Comparison of ENCODE assay signal across 1 cellular context in the genomic region with DNA sequence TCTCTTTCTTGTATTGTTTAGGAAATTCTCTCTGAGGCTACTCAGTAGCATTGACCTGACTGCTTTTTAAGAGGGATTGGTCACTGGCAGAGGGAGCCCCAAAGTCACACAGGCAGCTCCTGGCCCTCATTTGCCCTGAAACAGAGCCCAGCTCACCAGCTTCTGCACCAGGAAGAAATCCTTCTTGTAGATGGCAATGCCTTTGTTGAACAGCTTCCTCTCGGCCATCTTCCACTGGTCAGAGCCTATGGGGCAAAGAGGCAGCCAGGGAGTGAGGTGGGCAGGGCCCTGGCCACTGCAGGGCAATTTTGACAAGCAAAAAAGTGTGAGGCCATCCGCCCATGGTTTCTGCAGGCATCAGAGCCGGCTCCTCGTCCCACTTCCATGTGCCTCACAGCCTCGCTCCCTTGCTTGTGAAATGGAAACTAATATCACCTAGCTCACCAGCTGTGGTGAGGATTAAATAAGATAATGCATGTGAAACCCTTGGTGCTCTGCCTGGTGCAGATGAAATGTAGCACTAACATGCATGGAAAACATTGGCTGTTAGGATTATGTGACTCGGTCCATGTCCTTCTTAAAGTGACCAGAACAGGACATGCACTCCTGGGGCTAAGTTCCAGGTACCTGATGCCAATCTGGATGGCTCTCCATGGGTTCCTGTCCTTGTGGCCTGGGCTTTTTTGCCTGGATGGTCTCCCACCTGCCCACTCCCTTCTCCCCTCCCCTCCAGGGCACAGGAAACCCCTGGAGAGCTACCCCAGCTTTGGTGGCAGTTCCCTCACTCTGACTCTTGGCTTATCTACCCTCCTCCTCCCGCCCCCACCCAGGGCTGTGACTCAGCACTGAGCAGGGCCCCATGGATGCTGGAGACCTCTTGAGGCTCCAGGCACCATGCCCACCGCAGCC.
TF ChIP-seq lines count a peak whose summit lies in the region.

No MANE protein-coding gene starts in this region.

TF ChIP-seq in K562, 482 proteins besides CTCF, POLR2A, EP300 and RAD21 (continued from another document and continues in another):
- TF ChIP-seq, protein P1, sequence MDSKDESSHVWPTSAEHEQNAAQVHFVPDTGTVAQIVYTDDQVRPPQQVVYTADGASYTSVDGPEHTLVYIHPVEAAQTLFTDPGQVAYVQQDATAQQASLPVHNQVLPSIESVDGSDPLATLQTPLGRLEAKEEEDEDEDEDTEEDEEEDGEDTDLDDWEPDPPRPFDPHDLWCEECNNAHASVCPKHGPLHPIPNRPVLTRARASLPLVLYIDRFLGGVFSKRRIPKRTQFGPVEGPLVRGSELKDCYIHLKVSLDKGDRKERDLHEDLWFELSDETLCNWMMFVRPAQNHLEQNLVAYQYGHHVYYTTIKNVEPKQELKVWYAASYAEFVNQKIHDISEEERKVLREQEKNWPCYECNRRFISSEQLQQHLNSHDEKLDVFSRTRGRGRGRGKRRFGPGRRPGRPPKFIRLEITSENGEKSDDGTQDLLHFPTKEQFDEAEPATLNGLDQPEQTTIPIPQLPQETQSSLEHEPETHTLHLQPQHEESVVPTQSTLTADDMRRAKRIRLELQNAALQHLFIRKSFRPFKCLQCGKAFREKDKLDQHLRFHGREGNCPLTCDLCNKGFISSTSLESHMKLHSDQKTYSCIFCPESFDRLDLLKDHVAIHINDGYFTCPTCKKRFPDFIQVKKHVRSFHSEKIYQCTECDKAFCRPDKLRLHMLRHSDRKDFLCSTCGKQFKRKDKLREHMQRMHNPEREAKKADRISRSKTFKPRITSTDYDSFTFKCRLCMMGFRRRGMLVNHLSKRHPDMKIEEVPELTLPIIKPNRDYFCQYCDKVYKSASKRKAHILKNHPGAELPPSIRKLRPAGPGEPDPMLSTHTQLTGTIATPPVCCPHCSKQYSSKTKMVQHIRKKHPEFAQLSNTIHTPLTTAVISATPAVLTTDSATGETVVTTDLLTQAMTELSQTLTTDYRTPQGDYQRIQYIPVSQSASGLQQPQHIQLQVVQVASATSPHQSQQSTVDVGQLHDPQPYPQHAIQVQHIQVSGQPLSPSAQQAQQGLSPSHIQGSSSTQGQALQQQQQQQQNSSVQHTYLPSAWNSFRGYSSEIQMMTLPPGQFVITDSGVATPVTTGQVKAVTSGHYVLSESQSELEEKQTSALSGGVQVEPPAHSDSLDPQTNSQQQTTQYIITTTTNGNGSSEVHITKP (IDR thresholded peaks at IDR 0.05; ENCODE audit: partially characterized antibody) = peak; percentile 54
- TF ChIP-seq NBN (IDR thresholded peaks at IDR 0.05; ENCODE audit: low read depth) (no peak), CREB1 (IDR thresholded peaks at IDR 0.05) (no peak), CREB1 (CRISPR knock-in tag; IDR thresholded peaks at IDR 0.05) (no peak), ETV5 (CRISPR knock-in tag; IDR thresholded peaks at IDR 0.05; ENCODE audit: low read depth) (no peak), JUN (IDR thresholded peaks at IDR 0.05; ENCODE audit: borderline replicate concordance, low read depth, low read length) (peak; percentile 29; the same call in 1 of the 2 replicates), JUN (CRISPR knock-in tag; IDR thresholded peaks at IDR 0.05; ENCODE audit: borderline replicate concordance) (no peak), NFE2 (IDR thresholded peaks at IDR 0.05; ENCODE audit: low read depth) (peak; percentile 96), NELFE (IDR thresholded peaks at IDR 0.05; ENCODE audit: insufficient read depth, insufficient read length) (no peak), JUND (IDR thresholded peaks at IDR 0.05; ENCODE audit: borderline replicate concordance, low read depth, low read length) (peak; percentile 84), JUND (tag; IDR thresholded peaks at IDR 0.05; ENCODE audit: borderline replicate concordance, low read depth, low read length) (peak; percentile 78; the same call in 1 of the 3 replicates), SMARCA4 (IDR thresholded peaks at IDR 0.05) (peak; percentile 86), PRMT5 (CRISPR knock-in tag; IDR thresholded peaks at IDR 0.05) (no peak), NCOR1 (IDR thresholded peaks at IDR 0.05) (no peak), RBFOX2 (IDR thresholded peaks at IDR 0.05; ENCODE audit: low read depth, low read length) (no peak), MCM3 (IDR thresholded peaks at IDR 0.05) (no peak), YY1 (IDR thresholded peaks at IDR 0.05; ENCODE audit: borderline replicate concordance in 1 of 3, control insufficient read depth in 1 of 3, extremely low read depth in 1 of 3, insufficient read depth in 3 of 3, insufficient read length in 1 of 3, insufficient replicate concordance in 2 of 3, low read depth in 1 of 3, low read length in 2 of 3) (peak in 1 of 3 experiments; percentile 37), MTA1 (IDR thresholded peaks at IDR 0.05; ENCODE audit: borderline replicate concordance) (no peak), TCF7L2 (IDR thresholded peaks at IDR 0.05; ENCODE audit: low read depth, low read length) (no peak), PTRF (tag; IDR thresholded peaks at IDR 0.05) (no peak), CBX5 (IDR thresholded peaks at IDR 0.05; ENCODE audit: borderline replicate concordance, low read depth) (no peak), NR2C1 (IDR thresholded peaks at IDR 0.05) (no peak), NR2C1 (tag; IDR thresholded peaks at IDR 0.05) (no peak), ZNF41 (CRISPR knock-in tag; conservative IDR thresholded peaks at IDR 0.05) (no peak), CBFA2T3 (IDR thresholded peaks at IDR 0.05) (peak; percentile 44), SREBF2 (CRISPR knock-in tag; IDR thresholded peaks at IDR 0.05) (no peak), ZNF324 (CRISPR knock-in tag; IDR thresholded peaks at IDR 0.05) (no peak), MXI1 (IDR thresholded peaks at IDR 0.05; ENCODE audit: low read depth, low read length) (no peak), SPI1 (IDR thresholded peaks at IDR 0.05; ENCODE audit: borderline replicate concordance, low read depth, low read length) (no peak), EGR1 (conservative IDR thresholded peaks at IDR 0.05) (peak; percentile 91), IRF2 (CRISPR knock-in tag; IDR thresholded peaks at IDR 0.05) (no peak), ZNF551 (CRISPR knock-in tag; IDR thresholded peaks at IDR 0.05) (no peak)
- TF ChIP-seq, protein P2, sequence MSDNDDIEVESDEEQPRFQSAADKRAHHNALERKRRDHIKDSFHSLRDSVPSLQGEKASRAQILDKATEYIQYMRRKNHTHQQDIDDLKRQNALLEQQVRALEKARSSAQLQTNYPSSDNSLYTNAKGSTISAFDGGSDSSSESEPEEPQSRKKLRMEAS (CRISPR knock-in tag; IDR thresholded peaks at IDR 0.05) = no peak
- TF ChIP-seq, protein P3, sequence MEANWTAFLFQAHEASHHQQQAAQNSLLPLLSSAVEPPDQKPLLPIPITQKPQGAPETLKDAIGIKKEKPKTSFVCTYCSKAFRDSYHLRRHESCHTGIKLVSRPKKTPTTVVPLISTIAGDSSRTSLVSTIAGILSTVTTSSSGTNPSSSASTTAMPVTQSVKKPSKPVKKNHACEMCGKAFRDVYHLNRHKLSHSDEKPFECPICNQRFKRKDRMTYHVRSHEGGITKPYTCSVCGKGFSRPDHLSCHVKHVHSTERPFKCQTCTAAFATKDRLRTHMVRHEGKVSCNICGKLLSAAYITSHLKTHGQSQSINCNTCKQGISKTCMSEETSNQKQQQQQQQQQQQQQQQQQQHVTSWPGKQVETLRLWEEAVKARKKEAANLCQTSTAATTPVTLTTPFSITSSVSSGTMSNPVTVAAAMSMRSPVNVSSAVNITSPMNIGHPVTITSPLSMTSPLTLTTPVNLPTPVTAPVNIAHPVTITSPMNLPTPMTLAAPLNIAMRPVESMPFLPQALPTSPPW (CRISPR knock-in tag; IDR thresholded peaks at IDR 0.05) = peak; percentile 79
- TF ChIP-seq, protein P4, sequence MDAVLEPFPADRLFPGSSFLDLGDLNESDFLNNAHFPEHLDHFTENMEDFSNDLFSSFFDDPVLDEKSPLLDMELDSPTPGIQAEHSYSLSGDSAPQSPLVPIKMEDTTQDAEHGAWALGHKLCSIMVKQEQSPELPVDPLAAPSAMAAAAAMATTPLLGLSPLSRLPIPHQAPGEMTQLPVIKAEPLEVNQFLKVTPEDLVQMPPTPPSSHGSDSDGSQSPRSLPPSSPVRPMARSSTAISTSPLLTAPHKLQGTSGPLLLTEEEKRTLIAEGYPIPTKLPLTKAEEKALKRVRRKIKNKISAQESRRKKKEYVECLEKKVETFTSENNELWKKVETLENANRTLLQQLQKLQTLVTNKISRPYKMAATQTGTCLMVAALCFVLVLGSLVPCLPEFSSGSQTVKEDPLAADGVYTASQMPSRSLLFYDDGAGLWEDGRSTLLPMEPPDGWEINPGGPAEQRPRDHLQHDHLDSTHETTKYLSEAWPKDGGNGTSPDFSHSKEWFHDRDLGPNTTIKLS (IDR thresholded peaks at IDR 0.05; ENCODE audit: borderline replicate concordance, low read depth) = no peak
- TF ChIP-seq, protein P5, sequence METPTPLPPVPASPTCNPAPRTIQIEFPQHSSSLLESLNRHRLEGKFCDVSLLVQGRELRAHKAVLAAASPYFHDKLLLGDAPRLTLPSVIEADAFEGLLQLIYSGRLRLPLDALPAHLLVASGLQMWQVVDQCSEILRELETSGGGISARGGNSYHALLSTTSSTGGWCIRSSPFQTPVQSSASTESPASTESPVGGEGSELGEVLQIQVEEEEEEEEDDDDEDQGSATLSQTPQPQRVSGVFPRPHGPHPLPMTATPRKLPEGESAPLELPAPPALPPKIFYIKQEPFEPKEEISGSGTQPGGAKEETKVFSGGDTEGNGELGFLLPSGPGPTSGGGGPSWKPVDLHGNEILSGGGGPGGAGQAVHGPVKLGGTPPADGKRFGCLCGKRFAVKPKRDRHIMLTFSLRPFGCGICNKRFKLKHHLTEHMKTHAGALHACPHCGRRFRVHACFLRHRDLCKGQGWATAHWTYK (CRISPR knock-in tag; IDR thresholded peaks at IDR 0.05) = no peak
- TF ChIP-seq, protein P6, sequence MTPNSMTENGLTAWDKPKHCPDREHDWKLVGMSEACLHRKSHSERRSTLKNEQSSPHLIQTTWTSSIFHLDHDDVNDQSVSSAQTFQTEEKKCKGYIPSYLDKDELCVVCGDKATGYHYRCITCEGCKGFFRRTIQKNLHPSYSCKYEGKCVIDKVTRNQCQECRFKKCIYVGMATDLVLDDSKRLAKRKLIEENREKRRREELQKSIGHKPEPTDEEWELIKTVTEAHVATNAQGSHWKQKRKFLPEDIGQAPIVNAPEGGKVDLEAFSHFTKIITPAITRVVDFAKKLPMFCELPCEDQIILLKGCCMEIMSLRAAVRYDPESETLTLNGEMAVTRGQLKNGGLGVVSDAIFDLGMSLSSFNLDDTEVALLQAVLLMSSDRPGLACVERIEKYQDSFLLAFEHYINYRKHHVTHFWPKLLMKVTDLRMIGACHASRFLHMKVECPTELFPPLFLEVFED (CRISPR knock-in tag; conservative IDR thresholded peaks at IDR 0.05) = no peak
- TF ChIP-seq, protein P7, sequence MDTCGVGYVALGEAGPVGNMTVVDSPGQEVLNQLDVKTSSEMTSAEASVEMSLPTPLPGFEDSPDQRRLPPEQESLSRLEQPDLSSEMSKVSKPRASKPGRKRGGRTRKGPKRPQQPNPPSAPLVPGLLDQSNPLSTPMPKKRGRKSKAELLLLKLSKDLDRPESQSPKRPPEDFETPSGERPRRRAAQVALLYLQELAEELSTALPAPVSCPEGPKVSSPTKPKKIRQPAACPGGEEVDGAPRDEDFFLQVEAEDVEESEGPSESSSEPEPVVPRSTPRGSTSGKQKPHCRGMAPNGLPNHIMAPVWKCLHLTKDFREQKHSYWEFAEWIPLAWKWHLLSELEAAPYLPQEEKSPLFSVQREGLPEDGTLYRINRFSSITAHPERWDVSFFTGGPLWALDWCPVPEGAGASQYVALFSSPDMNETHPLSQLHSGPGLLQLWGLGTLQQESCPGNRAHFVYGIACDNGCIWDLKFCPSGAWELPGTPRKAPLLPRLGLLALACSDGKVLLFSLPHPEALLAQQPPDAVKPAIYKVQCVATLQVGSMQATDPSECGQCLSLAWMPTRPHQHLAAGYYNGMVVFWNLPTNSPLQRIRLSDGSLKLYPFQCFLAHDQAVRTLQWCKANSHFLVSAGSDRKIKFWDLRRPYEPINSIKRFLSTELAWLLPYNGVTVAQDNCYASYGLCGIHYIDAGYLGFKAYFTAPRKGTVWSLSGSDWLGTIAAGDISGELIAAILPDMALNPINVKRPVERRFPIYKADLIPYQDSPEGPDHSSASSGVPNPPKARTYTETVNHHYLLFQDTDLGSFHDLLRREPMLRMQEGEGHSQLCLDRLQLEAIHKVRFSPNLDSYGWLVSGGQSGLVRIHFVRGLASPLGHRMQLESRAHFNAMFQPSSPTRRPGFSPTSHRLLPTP (IDR thresholded peaks at IDR 0.05; ENCODE audit: borderline replicate concordance, extremely low read depth, insufficient read length) = no peak
- TF ChIP-seq, protein P8, sequence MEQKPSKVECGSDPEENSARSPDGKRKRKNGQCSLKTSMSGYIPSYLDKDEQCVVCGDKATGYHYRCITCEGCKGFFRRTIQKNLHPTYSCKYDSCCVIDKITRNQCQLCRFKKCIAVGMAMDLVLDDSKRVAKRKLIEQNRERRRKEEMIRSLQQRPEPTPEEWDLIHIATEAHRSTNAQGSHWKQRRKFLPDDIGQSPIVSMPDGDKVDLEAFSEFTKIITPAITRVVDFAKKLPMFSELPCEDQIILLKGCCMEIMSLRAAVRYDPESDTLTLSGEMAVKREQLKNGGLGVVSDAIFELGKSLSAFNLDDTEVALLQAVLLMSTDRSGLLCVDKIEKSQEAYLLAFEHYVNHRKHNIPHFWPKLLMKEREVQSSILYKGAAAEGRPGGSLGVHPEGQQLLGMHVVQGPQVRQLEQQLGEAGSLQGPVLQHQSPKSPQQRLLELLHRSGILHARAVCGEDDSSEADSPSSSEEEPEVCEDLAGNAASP (IDR thresholded peaks at IDR 0.05) = no peak
- TF ChIP-seq, protein P9, sequence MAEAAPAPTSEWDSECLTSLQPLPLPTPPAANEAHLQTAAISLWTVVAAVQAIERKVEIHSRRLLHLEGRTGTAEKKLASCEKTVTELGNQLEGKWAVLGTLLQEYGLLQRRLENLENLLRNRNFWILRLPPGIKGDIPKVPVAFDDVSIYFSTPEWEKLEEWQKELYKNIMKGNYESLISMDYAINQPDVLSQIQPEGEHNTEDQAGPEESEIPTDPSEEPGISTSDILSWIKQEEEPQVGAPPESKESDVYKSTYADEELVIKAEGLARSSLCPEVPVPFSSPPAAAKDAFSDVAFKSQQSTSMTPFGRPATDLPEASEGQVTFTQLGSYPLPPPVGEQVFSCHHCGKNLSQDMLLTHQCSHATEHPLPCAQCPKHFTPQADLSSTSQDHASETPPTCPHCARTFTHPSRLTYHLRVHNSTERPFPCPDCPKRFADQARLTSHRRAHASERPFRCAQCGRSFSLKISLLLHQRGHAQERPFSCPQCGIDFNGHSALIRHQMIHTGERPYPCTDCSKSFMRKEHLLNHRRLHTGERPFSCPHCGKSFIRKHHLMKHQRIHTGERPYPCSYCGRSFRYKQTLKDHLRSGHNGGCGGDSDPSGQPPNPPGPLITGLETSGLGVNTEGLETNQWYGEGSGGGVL (CRISPR knock-in tag; IDR thresholded peaks at IDR 0.05) = no peak
- TF ChIP-seq, protein P10, sequence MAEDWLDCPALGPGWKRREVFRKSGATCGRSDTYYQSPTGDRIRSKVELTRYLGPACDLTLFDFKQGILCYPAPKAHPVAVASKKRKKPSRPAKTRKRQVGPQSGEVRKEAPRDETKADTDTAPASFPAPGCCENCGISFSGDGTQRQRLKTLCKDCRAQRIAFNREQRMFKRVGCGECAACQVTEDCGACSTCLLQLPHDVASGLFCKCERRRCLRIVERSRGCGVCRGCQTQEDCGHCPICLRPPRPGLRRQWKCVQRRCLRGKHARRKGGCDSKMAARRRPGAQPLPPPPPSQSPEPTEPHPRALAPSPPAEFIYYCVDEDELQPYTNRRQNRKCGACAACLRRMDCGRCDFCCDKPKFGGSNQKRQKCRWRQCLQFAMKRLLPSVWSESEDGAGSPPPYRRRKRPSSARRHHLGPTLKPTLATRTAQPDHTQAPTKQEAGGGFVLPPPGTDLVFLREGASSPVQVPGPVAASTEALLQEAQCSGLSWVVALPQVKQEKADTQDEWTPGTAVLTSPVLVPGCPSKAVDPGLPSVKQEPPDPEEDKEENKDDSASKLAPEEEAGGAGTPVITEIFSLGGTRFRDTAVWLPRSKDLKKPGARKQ (CRISPR knock-in tag; IDR thresholded peaks at IDR 0.05) = no peak
